In the genomic region with DNA sequence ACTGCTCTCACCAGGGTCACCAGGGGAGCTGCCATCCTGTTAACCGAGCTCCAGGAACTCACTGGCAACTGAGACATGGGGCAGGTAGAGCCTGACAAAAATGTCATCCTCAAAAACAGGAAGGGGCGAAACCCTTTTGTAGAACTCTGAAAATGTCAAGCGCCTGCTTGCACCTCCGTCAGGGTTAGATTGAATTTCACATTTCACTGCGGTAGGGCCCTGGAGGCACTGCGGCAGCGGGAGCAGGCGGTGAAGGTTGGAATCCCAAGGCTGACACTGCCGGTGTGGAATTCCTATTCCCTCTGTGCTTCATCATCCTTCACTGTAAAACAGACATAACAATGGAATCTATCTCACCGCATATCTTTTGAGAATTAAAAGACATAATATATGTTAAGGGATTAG, we compare ENCODE assay signal across 14 cellular contexts.
DNase-seq lines count a peak whose midpoint lies in the region; ATAC-seq and TF ChIP-seq lines count a peak whose summit lies in the region.
"Had no signal": no experiment of that assay in that cellular context is flagged by ENCODE, and none has a peak within 500 bp of the region (broad histone marks: within the 10 kb centered on the region; RNA-seq: fewer than 3 reads in every experiment).

No MANE protein-coding gene starts in this region.

- H3K27ac ChIP-seq in HL-60 (replicated peaks) = peak overlapping the region; percentile 82

- no peaks in the 10 kb centered on the region for H3K27me3 ChIP-seq in HL-60 (ENCODE audit: insufficient read depth, poor library complexity, severe bottlenecking)

- H3K4me3 Mint-ChIP-seq in WTC11 = no peak overlapping the region
- H3K4me3 Mint-ChIP-seq in effector memory CD8-positive, alpha-beta T cell = no peak overlapping the region
- H3K4me3 Mint-ChIP-seq in stimulated activated effector memory CD8-positive, alpha-beta T cell treated with anti-CD3 and anti-CD28 coated beads, Interleukin-12 subunit alpha, Interleukin-12 subunit beta, amount 100 ng/mL, for 72 hours = no peak overlapping the region
- H3K4me3 Mint-ChIP-seq: HFFc6 had no signal

- ATAC-seq in WTC11 = peak; percentile 41
- no peak for ATAC-seq in effector memory CD8-positive, alpha-beta T cell (replicated peaks)
- no peak for ATAC-seq in stimulated activated effector memory CD8-positive, alpha-beta T cell treated with anti-CD3 and anti-CD28 coated beads, Interleukin-12 subunit alpha, Interleukin-12 subunit beta, amount 100 ng/mL, for 72 hours

- H3K9me3 Mint-ChIP-seq in WTC11 = no peaks in the 10 kb centered on the region
- H3K9me3 Mint-ChIP-seq in effector memory CD8-positive, alpha-beta T cell = no peaks in the 10 kb centered on the region
- H3K9me3 Mint-ChIP-seq in stimulated activated effector memory CD8-positive, alpha-beta T cell treated with anti-CD3 and anti-CD28 coated beads, Interleukin-12 subunit alpha, Interleukin-12 subunit beta, amount 100 ng/mL, for 72 hours = no peaks in the 10 kb centered on the region
- H3K9me3 Mint-ChIP-seq: HFFc6 had no signal

- TF ChIP-seq CTCF in HL-60 (IDR thresholded peaks at IDR 0.05; ENCODE audit: insufficient read depth, low read length) = no peak
- no peak for TF ChIP-seq CTCF in WTC11 (IDR thresholded peaks at IDR 0.05)

- H3K4me3 ChIP-seq in HL-60 (replicated peaks; ENCODE audit: insufficient read depth, low read length) (no peak overlapping the region), skeletal muscle cell (ENCODE audit: low read depth, low read length) (no peak overlapping the region)

- no peak overlapping the region for H3K27ac Mint-ChIP-seq in WTC11
- no peak overlapping the region for H3K27ac Mint-ChIP-seq in effector memory CD8-positive, alpha-beta T cell
- no peak overlapping the region for H3K27ac Mint-ChIP-seq in stimulated activated effector memory CD8-positive, alpha-beta T cell treated with anti-CD3 and anti-CD28 coated beads, Interleukin-12 subunit alpha, Interleukin-12 subunit beta, amount 100 ng/mL, for 72 hours
- H3K27ac Mint-ChIP-seq: HFFc6, progenitor cell of endocrine pancreas had no signal

- no peaks in the 10 kb centered on the region for H3K27me3 Mint-ChIP-seq in WTC11 (ENCODE audit: low read depth)
- peaks cover 0 to 4% of the 10 kb centered on the region in 2 donors for H3K27me3 Mint-ChIP-seq in effector memory CD8-positive, alpha-beta T cell

- peaks cover 11% of the 10 kb centered on the region for H3K4me1 Mint-ChIP-seq in WTC11
- no peaks in the 10 kb centered on the region for H3K4me1 Mint-ChIP-seq in effector memory CD8-positive, alpha-beta T cell (ENCODE audit: low read depth in 2 of 2)
- H3K4me1 Mint-ChIP-seq in stimulated activated effector memory CD8-positive, alpha-beta T cell treated with anti-CD3 and anti-CD28 coated beads, Interleukin-12 subunit alpha, Interleukin-12 subunit beta, amount 100 ng/mL, for 72 hours = no peaks in the 10 kb centered on the region

- POLR2A ChIA-PET in WTC11 (lab: Charles Lee) = interaction anchor here (0.7 kb wide), 1 partner anchor 664 kb away, joined by 3 read pairs; no protein-coding TSS in a partner anchor

- no peaks in the 10 kb centered on the region for H3K36me3 Mint-ChIP-seq in WTC11
- H3K36me3 Mint-ChIP-seq in effector memory CD8-positive, alpha-beta T cell (ENCODE audit: insufficient read depth) = peaks cover 2% of the 10 kb centered on the region
- H3K36me3 Mint-ChIP-seq in stimulated activated effector memory CD8-positive, alpha-beta T cell treated with anti-CD3 and anti-CD28 coated beads, Interleukin-12 subunit alpha, Interleukin-12 subunit beta, amount 100 ng/mL, for 72 hours = no peaks in the 10 kb centered on the region

- peak in 1 of 2 experiments; percentile 45 for DNase-seq in HL-60 (ENCODE audit: low read depth in 1 of 2, low spot score in 1 of 2)
- peak; percentile 21 for DNase-seq in WTC11 (ENCODE audit: low spot score)
- peak; percentile 91 for DNase-seq in islet precursor cell
- DNase-seq in skeletal muscle cell (ENCODE audit: low read depth) = peak; percentile 26
- no peak for DNase-seq in effector memory CD8-positive, alpha-beta T cell
- DNase-seq in stimulated activated effector memory CD8-positive, alpha-beta T cell treated with anti-CD3 and anti-CD28 coated beads, Interleukin-12 subunit alpha, Interleukin-12 subunit beta, amount 100 ng/mL, for 72 hours (ENCODE audit: low spot score in 2 of 2) = no peak
- DNase-seq in COLO829 (ENCODE audit: low spot score) = no peak
- DNase-seq: activated CD8-positive, alpha-beta memory T cell treated with anti-CD3 and anti-CD28 coated beads for 24 hours; DMS53; HFFc6; midbrain; NCI-H2081 treated with DMSO at 0.1 percent for 48 hours; SK-N-SH had no signal

- CTCF ChIA-PET in WTC11 (lab: Charles Lee) = no interaction called here

TF ChIP-seq in WTC11, 78 proteins besides CTCF, POLR2A, EP300 and RAD21 (continues in another document):
- TF ChIP-seq ZNF121 (CRISPR knock-in tag; IDR thresholded peaks at IDR 0.05) (no peak), SP1 (CRISPR knock-in tag; conservative IDR thresholded peaks at IDR 0.05) (no peak), ZNF263 (CRISPR knock-in tag; IDR thresholded peaks at IDR 0.05; ENCODE audit: low read depth) (no peak), ATF2 (CRISPR knock-in tag; IDR thresholded peaks at IDR 0.05; ENCODE audit: borderline replicate concordance, low read depth) (no peak), FOXP1 (CRISPR knock-in tag; IDR thresholded peaks at IDR 0.05; ENCODE audit: borderline replicate concordance) (no peak), CREM (CRISPR knock-in tag; IDR thresholded peaks at IDR 0.05) (no peak), SMAD3 (CRISPR knock-in tag; IDR thresholded peaks at IDR 0.05; ENCODE audit: borderline replicate concordance) (no peak), HMGA2 (CRISPR knock-in tag; IDR thresholded peaks at IDR 0.05) (no peak), SOX15 (CRISPR knock-in tag; IDR thresholded peaks at IDR 0.05) (no peak), ATF1 (CRISPR knock-in tag; IDR thresholded peaks at IDR 0.05) (no peak), ZNF281 (CRISPR knock-in tag; IDR thresholded peaks at IDR 0.05) (no peak)
- TF ChIP-seq, protein P1, sequence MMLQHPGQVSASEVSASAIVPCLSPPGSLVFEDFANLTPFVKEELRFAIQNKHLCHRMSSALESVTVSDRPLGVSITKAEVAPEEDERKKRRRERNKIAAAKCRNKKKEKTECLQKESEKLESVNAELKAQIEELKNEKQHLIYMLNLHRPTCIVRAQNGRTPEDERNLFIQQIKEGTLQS (CRISPR knock-in tag; conservative IDR thresholded peaks at IDR 0.05) = no peak
- TF ChIP-seq, protein P2, sequence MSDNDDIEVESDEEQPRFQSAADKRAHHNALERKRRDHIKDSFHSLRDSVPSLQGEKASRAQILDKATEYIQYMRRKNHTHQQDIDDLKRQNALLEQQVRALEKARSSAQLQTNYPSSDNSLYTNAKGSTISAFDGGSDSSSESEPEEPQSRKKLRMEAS (CRISPR knock-in tag; IDR thresholded peaks at IDR 0.05) = no peak
- TF ChIP-seq, protein P3, sequence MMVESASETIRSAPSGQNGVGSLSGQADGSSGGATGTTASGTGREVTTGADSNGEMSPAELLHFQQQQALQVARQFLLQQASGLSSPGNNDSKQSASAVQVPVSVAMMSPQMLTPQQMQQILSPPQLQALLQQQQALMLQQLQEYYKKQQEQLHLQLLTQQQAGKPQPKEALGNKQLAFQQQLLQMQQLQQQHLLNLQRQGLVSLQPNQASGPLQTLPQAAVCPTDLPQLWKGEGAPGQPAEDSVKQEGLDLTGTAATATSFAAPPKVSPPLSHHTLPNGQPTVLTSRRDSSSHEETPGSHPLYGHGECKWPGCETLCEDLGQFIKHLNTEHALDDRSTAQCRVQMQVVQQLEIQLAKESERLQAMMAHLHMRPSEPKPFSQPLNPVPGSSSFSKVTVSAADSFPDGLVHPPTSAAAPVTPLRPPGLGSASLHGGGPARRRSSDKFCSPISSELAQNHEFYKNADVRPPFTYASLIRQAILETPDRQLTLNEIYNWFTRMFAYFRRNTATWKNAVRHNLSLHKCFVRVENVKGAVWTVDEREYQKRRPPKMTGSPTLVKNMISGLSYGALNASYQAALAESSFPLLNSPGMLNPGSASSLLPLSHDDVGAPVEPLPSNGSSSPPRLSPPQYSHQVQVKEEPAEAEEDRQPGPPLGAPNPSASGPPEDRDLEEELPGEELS (CRISPR knock-in tag; IDR thresholded peaks at IDR 0.05) = no peak

Comparison
In these comparisons a context has a peak if more than half of its experiments do, and no peak if none do; other contexts are left out.
1. DNase-seq: peak in WTC11 (single experiment), islet precursor cell (single experiment) and skeletal muscle cell (single experiment); none in effector memory CD8-positive, alpha-beta T cell (0 of 3), stimulated activated effector memory CD8-positive, alpha-beta T cell treated with anti-CD3 and anti-CD28 coated beads, Interleukin-12 subunit alpha, Interleukin-12 subunit beta, amount 100 ng/mL, for 72 hours (0 of 2) and COLO829 (single experiment).